17 cellular contexts compared by ENCODE assay signal in the genomic region with DNA sequence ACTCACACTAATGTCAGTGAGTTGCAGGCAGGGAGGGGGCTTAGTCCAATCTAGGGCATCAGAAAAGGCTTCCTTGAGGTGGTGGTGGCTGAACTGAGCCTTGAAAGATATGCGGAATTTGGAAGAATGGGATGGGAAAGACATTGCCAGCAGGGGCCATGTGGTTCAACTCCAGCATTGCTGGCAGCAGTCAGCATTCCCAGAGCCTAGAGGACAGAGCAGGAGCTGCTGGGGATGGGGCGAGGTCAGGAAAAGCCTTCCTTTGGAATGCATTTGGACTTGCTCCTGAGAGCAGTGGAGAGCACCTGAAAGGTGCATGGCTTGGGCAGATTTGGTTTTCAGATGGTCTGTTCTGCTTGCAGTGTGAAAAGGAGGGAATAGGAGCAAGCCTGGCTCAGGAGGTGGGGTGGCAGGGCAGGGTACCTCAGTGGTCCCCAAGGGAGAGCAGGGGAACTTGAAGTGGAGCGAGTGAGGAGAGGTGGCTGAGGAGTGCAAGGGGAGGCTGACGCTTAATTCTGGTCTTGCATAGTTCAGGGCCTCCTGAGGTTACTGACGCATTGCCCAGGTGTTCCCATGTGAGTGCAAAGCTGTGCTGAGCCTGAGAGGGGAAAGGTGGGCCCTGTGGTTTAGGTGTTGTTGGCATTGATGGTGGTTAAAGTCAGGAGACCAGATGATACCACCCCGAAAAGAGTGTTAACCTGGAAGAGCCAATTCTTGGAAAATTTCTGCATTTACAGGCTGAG.
DNase-seq lines count a peak whose midpoint lies in the region; ATAC-seq and TF ChIP-seq lines count a peak whose summit lies in the region.
"Had no signal": no experiment of that assay in that cellular context is flagged by ENCODE, and none has a peak within 500 bp of the region (broad histone marks: within the 10 kb centered on the region; RNA-seq: fewer than 3 reads in every experiment).

No MANE protein-coding gene starts in this region.

- H3K27ac ChIP-seq in Peyer's patch (peak overlapping the region; percentile 7 to 94 (median 56)), endodermal cell (ENCODE audit: low read depth, low read length) (no peak overlapping the region)

- H3K4me1 Mint-ChIP-seq in activated T-cell treated with anti-CD3 and anti-CD28 coated beads, Interleukin-2, amount 50 U/mL, for 24 hours (ENCODE audit: low read depth) = peaks cover 95% of the 10 kb centered on the region
- peaks cover 48% of the 10 kb centered on the region for H3K4me1 Mint-ChIP-seq in endodermal cell
- peaks cover 87% of the 10 kb centered on the region for H3K4me1 Mint-ChIP-seq in stimulated activated effector memory CD8-positive, alpha-beta T cell treated with anti-CD3 and anti-CD28 coated beads, Interleukin-12 subunit alpha, Interleukin-12 subunit beta, amount 100 ng/mL, for 72 hours
- peaks cover 45% of the 10 kb centered on the region for H3K4me1 Mint-ChIP-seq in osteocyte (ENCODE audit: unreplicated experiment)

- no peaks in the 10 kb centered on the region for H3K9me3 ChIP-seq in Peyer's patch
- H3K9me3 ChIP-seq in endodermal cell (ENCODE audit: control insufficient read depth, low read length) = no peaks in the 10 kb centered on the region

- no peaks in the 10 kb centered on the region for H3K9me3 Mint-ChIP-seq in activated T-cell treated with anti-CD3 and anti-CD28 coated beads, Interleukin-2, amount 50 U/mL, for 24 hours
- H3K9me3 Mint-ChIP-seq in endodermal cell (no peaks in the 10 kb centered on the region), osteocyte (ENCODE audit: unreplicated experiment) (no peaks in the 10 kb centered on the region)
- H3K9me3 Mint-ChIP-seq in stimulated activated effector memory CD8-positive, alpha-beta T cell treated with anti-CD3 and anti-CD28 coated beads, Interleukin-12 subunit alpha, Interleukin-12 subunit beta, amount 100 ng/mL, for 72 hours = no peaks in the 10 kb centered on the region
- H3K9me3 Mint-ChIP-seq: nephron had no signal

- TF ChIP-seq POLR2A in Peyer's patch (IDR thresholded peaks at IDR 0.05) (no peak), erythroblast (IDR thresholded peaks at IDR 0.05; ENCODE audit: low read length) (no peak)

- H3K4me3 Mint-ChIP-seq in activated T-cell treated with anti-CD3 and anti-CD28 coated beads, Interleukin-2, amount 50 U/mL, for 24 hours = no peak overlapping the region
- no peak overlapping the region for H3K4me3 Mint-ChIP-seq in endodermal cell
- no peak overlapping the region for H3K4me3 Mint-ChIP-seq in stimulated activated effector memory CD8-positive, alpha-beta T cell treated with anti-CD3 and anti-CD28 coated beads, Interleukin-12 subunit alpha, Interleukin-12 subunit beta, amount 100 ng/mL, for 72 hours
- H3K4me3 Mint-ChIP-seq in osteocyte (ENCODE audit: unreplicated experiment) = no peak overlapping the region
- H3K4me3 Mint-ChIP-seq: activated CD8-positive, alpha-beta memory T cell treated with anti-CD3 and anti-CD28 coated beads, Interleukin-2, amount 10 ng/mL, durations not matched to agents 7 days and 5 days; nephron had no signal

- peaks cover 35% of the 10 kb centered on the region for H3K36me3 Mint-ChIP-seq in activated T-cell treated with anti-CD3 and anti-CD28 coated beads, Interleukin-2, amount 50 U/mL, for 24 hours (ENCODE audit: low read depth)
- H3K36me3 Mint-ChIP-seq in endodermal cell (ENCODE audit: low read depth) (peaks cover 8% of the 10 kb centered on the region), osteocyte (ENCODE audit: unreplicated experiment) (peaks cover 2% of the 10 kb centered on the region)
- peaks cover 27% of the 10 kb centered on the region for H3K36me3 Mint-ChIP-seq in stimulated activated effector memory CD8-positive, alpha-beta T cell treated with anti-CD3 and anti-CD28 coated beads, Interleukin-12 subunit alpha, Interleukin-12 subunit beta, amount 100 ng/mL, for 72 hours

- peak in 2 of 6 experiments; percentile 11 to 16 for TF ChIP-seq CTCF in Peyer's patch (IDR thresholded peaks at IDR 0.05)
- peak; percentile 46 for TF ChIP-seq CTCF in endodermal cell (conservative IDR thresholded peaks at IDR 0.05)
- no peak for TF ChIP-seq CTCF in osteocyte (IDR thresholded peaks at IDR 0.05)

- H3K27me3 ChIP-seq in Peyer's patch (no peaks in the 10 kb centered on the region), endodermal cell (ENCODE audit: control insufficient read depth, insufficient read depth, low read length, poor library complexity, severe bottlenecking) (no peaks in the 10 kb centered on the region)

- H3K27ac Mint-ChIP-seq in activated T-cell treated with anti-CD3 and anti-CD28 coated beads, Interleukin-2, amount 50 U/mL, for 24 hours = peak overlapping the region; percentile 53
- H3K27ac Mint-ChIP-seq in endodermal cell (no peak overlapping the region), osteocyte (ENCODE audit: unreplicated experiment) (no peak overlapping the region)
- peak overlapping the region; percentile 65 for H3K27ac Mint-ChIP-seq in stimulated activated effector memory CD8-positive, alpha-beta T cell treated with anti-CD3 and anti-CD28 coated beads, Interleukin-12 subunit alpha, Interleukin-12 subunit beta, amount 100 ng/mL, for 72 hours
- H3K27ac Mint-ChIP-seq: activated CD8-positive, alpha-beta memory T cell treated with anti-CD3 and anti-CD28 coated beads, Interleukin-2, amount 10 ng/mL, durations not matched to agents 7 days and 5 days; nephron had no signal

- H3K36me3 ChIP-seq in Peyer's patch (no peaks in the 10 kb centered on the region), endodermal cell (ENCODE audit: control insufficient read depth, insufficient read depth, low read length) (no peaks in the 10 kb centered on the region)

- H3K9ac ChIP-seq in endodermal cell (ENCODE audit: extremely low read depth, low read length, poor library complexity, severe bottlenecking) = no peak overlapping the region

- H3K4me3 ChIP-seq in Peyer's patch = no peak overlapping the region
- H3K4me3 ChIP-seq in endodermal cell (ENCODE audit: low read length) = no peak overlapping the region

- no peak for DNase-seq in activated T-cell treated with anti-CD3 and anti-CD28 coated beads, Interleukin-2, amount 50 U/mL, for 24 hours
- DNase-seq in activated T-cell treated with anti-CD3 and anti-CD28 coated beads, Interleukin-2, amount 50 U/mL, for 1 hour = no peak
- DNase-seq in Peyer's patch (no peak), endodermal cell (peak; percentile 79), erythroblast (lab: John Stamatoyannopoulos, UW) (no peak), NCI-H1048 (lab: John Stamatoyannopoulos, UW) (no peak), osteocyte (ENCODE audit: extremely low spot score, unreplicated experiment) (no peak)
- DNase-seq in stimulated activated effector memory CD8-positive, alpha-beta T cell treated with anti-CD3 and anti-CD28 coated beads, Interleukin-12 subunit alpha, Interleukin-12 subunit beta, amount 100 ng/mL, for 72 hours (ENCODE audit: low spot score in 2 of 2) = no peak
- DNase-seq: activated CD8-positive, alpha-beta memory T cell treated with anti-CD3 and anti-CD28 coated beads, Interleukin-2, amount 10 ng/mL, durations not matched to agents 7 days and 5 days; activated naive CD4-positive, alpha-beta T cell treated with anti-CD3 and anti-CD28 coated beads, Interleukin-2, amount 50 U/mL, for 16 hours; central memory CD4-positive, alpha-beta T cell; GOT3; NCI-H1105; retina; stimulated activated CD8-positive, alpha-beta memory T cell treated with anti-CD3 and anti-CD28 coated beads, Interleukin-4, amount 100 ng/mL, for 48 hours had no signal

- ATAC-seq in stimulated activated effector memory CD8-positive, alpha-beta T cell treated with anti-CD3 and anti-CD28 coated beads, Interleukin-12 subunit alpha, Interleukin-12 subunit beta, amount 100 ng/mL, for 72 hours = peak; percentile 76
- ATAC-seq: activated CD8-positive, alpha-beta memory T cell treated with anti-CD3 and anti-CD28 coated beads, Interleukin-2, amount 10 ng/mL, durations not matched to agents 7 days and 5 days; SK-N-SH treated with all-trans-retinoic acid at 6 μM for 48 hours had no signal

- 73 to 85% methylated on average over 3 to 6 of the region's 6 CpGs for WGBS in endodermal cell (ENCODE audit: insufficient coverage in 1 of 2, insufficient read length in 1 of 2), 2 experiments

- peaks cover 0 to 61% (median 21%) of the 10 kb centered on the region in 4 donors for H3K4me1 ChIP-seq in Peyer's patch
- H3K4me1 ChIP-seq in endodermal cell (ENCODE audit: control insufficient read depth, insufficient read depth, low read length) = peaks cover 13% of the 10 kb centered on the region

- no peaks in the 10 kb centered on the region for H3K27me3 Mint-ChIP-seq in activated T-cell treated with anti-CD3 and anti-CD28 coated beads, Interleukin-2, amount 50 U/mL, for 24 hours
- H3K27me3 Mint-ChIP-seq in endodermal cell (ENCODE audit: insufficient read depth) (no peaks in the 10 kb centered on the region), osteocyte (ENCODE audit: unreplicated experiment) (no peaks in the 10 kb centered on the region)
- H3K27me3 Mint-ChIP-seq: activated CD8-positive, alpha-beta memory T cell treated with anti-CD3 and anti-CD28 coated beads, Interleukin-2, amount 10 ng/mL, durations not matched to agents 7 days and 5 days had no signal

Comparison
In these comparisons a context has a peak if more than half of its experiments do, and no peak if none do; other contexts are left out.
1. H3K27ac Mint-ChIP-seq: peak in activated T-cell treated with anti-CD3 and anti-CD28 coated beads, Interleukin-2, amount 50 U/mL, for 24 hours (single experiment) and stimulated activated effector memory CD8-positive, alpha-beta T cell treated with anti-CD3 and anti-CD28 coated beads, Interleukin-12 subunit alpha, Interleukin-12 subunit beta, amount 100 ng/mL, for 72 hours (single experiment); none in endodermal cell (single experiment) and osteocyte (single experiment).